Comparison of ENCODE assay signal across 12 cellular contexts in genomic region chr11:46523290-46523689, GRCh38.
"Had no signal": no experiment of that assay in that cellular context is flagged by ENCODE, and none has a peak within 500 bp of the region (broad histone marks: within the 10 kb centered on the region; RNA-seq: fewer than 3 reads in every experiment).

No MANE protein-coding gene starts in this region.

- H3K27ac ChIP-seq: esophagus squamous epithelium, left ventricle myocardium inferior, testis had no signal

- H3K27me3 ChIP-seq: esophagus squamous epithelium, testis had no signal

- H3K9me3 ChIP-seq: esophagus squamous epithelium, testis had no signal

- H3K27me3 Mint-ChIP-seq: activated CD4-positive, alpha-beta T cell treated with anti-CD3 and anti-CD28 coated beads, Interleukin-2, amount 10 ng/mL, durations not matched to agents 24 days and 14 days; activated naive CD4-positive, alpha-beta T cell treated with anti-CD3 and anti-CD28 coated beads, Interleukin-2, amount 10 ng/mL, durations not matched to agents 7 days and 5 days; natural killer cell treated with Interleukin-12 subunit alpha and Interleukin-12 subunit beta and Interleukin-15 and Interleukin-18, amount 100 ng/mL, for 72 hours; stimulated activated naive CD8-positive, alpha-beta T cell treated with anti-CD3 and anti-CD28 coated beads, Interleukin-15, amount 100 ng/mL, for 72 hours had no signal

- H3K27ac Mint-ChIP-seq: activated CD4-positive, alpha-beta T cell treated with anti-CD3 and anti-CD28 coated beads, Interleukin-2, amount 10 ng/mL, durations not matched to agents 24 days and 14 days; activated naive CD4-positive, alpha-beta T cell treated with anti-CD3 and anti-CD28 coated beads, Interleukin-2, amount 10 ng/mL, durations not matched to agents 7 days and 5 days; activated T-helper 2 cell treated with anti-CD3 and anti-CD28 coated beads, Interferon-gamma antibody, Interleukin-2, Interleukin-4, amounts not matched to agents 10 μg/mL and 5 μg/mL and 100 μg/mL, durations not matched to agents 14 hours and 24 hours and 36 hours; natural killer cell treated with Interleukin-12 subunit alpha and Interleukin-12 subunit beta and Interleukin-15 and Interleukin-18, amount 100 ng/mL, for 72 hours; stimulated activated naive CD8-positive, alpha-beta T cell treated with anti-CD3 and anti-CD28 coated beads, Interleukin-15, amount 100 ng/mL, for 72 hours had no signal

- H3K4me3 Mint-ChIP-seq: activated CD4-positive, alpha-beta T cell treated with anti-CD3 and anti-CD28 coated beads, Interleukin-2, amount 10 ng/mL, durations not matched to agents 24 days and 14 days; activated naive CD4-positive, alpha-beta T cell treated with anti-CD3 and anti-CD28 coated beads, Interleukin-2, amount 10 ng/mL, durations not matched to agents 7 days and 5 days; natural killer cell treated with Interleukin-12 subunit alpha and Interleukin-12 subunit beta and Interleukin-15 and Interleukin-18, amount 100 ng/mL, for 72 hours; stimulated activated naive CD8-positive, alpha-beta T cell treated with anti-CD3 and anti-CD28 coated beads, Interleukin-15, amount 100 ng/mL, for 72 hours had no signal

- H3K9me3 Mint-ChIP-seq: activated CD4-positive, alpha-beta T cell treated with anti-CD3 and anti-CD28 coated beads, Interleukin-2, amount 10 ng/mL, durations not matched to agents 24 days and 14 days; activated naive CD4-positive, alpha-beta T cell treated with anti-CD3 and anti-CD28 coated beads, Interleukin-2, amount 10 ng/mL, durations not matched to agents 7 days and 5 days; natural killer cell treated with Interleukin-12 subunit alpha and Interleukin-12 subunit beta and Interleukin-15 and Interleukin-18, amount 100 ng/mL, for 72 hours; stimulated activated naive CD8-positive, alpha-beta T cell treated with anti-CD3 and anti-CD28 coated beads, Interleukin-15, amount 100 ng/mL, for 72 hours had no signal

- H3K4me3 ChIP-seq: esophagus squamous epithelium, left ventricle myocardium inferior, testis had no signal

- H3K36me3 ChIP-seq: esophagus squamous epithelium, left ventricle myocardium inferior had no signal

- H3K36me3 Mint-ChIP-seq: natural killer cell treated with Interleukin-12 subunit alpha and Interleukin-12 subunit beta and Interleukin-15 and Interleukin-18, amount 100 ng/mL, for 72 hours had no signal

- FAIRE-seq: astrocyte had no signal

- DNase-seq: activated CD4-positive, alpha-beta T cell treated with anti-CD3 and anti-CD28 coated beads, Interleukin-2, amount 10 ng/mL, durations not matched to agents 24 days and 14 days; activated naive CD4-positive, alpha-beta T cell treated with anti-CD3 and anti-CD28 coated beads, Interleukin-2, amount 10 ng/mL, durations not matched to agents 7 days and 5 days; esophagus squamous epithelium; left ventricle myocardium inferior; mesendoderm; stimulated activated CD4-positive, alpha-beta T cell treated with anti-CD3 and anti-CD28 coated beads, Interleukin-1b, Interleukin-23, amount 100 ng/mL, for 48 hours; stimulated activated naive CD8-positive, alpha-beta T cell treated with anti-CD3 and anti-CD28 coated beads, Interleukin-15, amount 100 ng/mL, for 72 hours; T-helper 2 cell; testis had no signal
